3 cellular contexts compared by ENCODE assay signal in genomic region chr11:114049766-114050165, GRCh38. TPM values are rescaled to one million over a fixed set of nuclear protein-coding genes. Genes with fewer than 3 reads are reported as not detected.
"Had no signal": no experiment of that assay in that cellular context is flagged by ENCODE, and none has a peak within 500 bp of the region (broad histone marks: within the 10 kb centered on the region; RNA-seq: fewer than 3 reads in every experiment).

No MANE protein-coding gene starts in this region.

RNA-seq across cellular contexts. Expression of gene ZBTB16, which starts 9.7 kb away (rescaled TPM):
- total RNA-seq: H9, HT-29, IMR-90 had no signal
- polyA plus RNA-seq: IMR-90 had no signal
